11 cellular contexts compared by ENCODE assay signal in genomic region chr17:49498037-49498615, GRCh38. TPM values are rescaled to one million over a fixed set of nuclear protein-coding genes. Genes with fewer than 3 reads are reported as not detected.
DNase-seq lines count a peak whose midpoint lies in the region; ATAC-seq and TF ChIP-seq lines count a peak whose summit lies in the region.
"Had no signal": no experiment of that assay in that cellular context is flagged by ENCODE, and none has a peak within 500 bp of the region (broad histone marks: within the 10 kb centered on the region; RNA-seq: fewer than 3 reads in every experiment).

No MANE protein-coding gene starts in this region.

- no peak overlapping the region for H2BK120ac ChIP-seq in H9 (ENCODE audit: low read depth, low read length, poor library complexity, severe bottlenecking)

- H3K4ac ChIP-seq in H9 (ENCODE audit: low read depth, low read length) = no peak overlapping the region

- H2BK12ac ChIP-seq in H9 (ENCODE audit: insufficient read length, low read depth, low read length) = no peak overlapping the region

- H3K27ac ChIP-seq in H9 (ENCODE audit: insufficient read length, low read depth, low read length) = no peak overlapping the region
- H3K27ac ChIP-seq in mammary epithelial cell (ENCODE audit: insufficient read depth, low read depth, low read length) = no peak overlapping the region
- no peak overlapping the region for H3K27ac ChIP-seq in naive thymus-derived CD4-positive, alpha-beta T cell (ENCODE audit: low read depth, low read length)
- H3K27ac ChIP-seq: KMS-11 had no signal

- no peak overlapping the region for H4K5ac ChIP-seq in H9 (ENCODE audit: insufficient read length, low read depth, low read length)

- H3K4me3 Mint-ChIP-seq in H9 = peak overlapping the region; percentile 68 to 95
- peak overlapping the region in 9 of 10 donors; percentile 47 to 90 (median 71) for H3K4me3 Mint-ChIP-seq in naive thymus-derived CD4-positive, alpha-beta T cell

- BruUV-seq in mammary epithelial cell (replicated peaks; lab: Mats Ljungman, UMichigan) = no TSS peak

- no peak overlapping the region for H3K18ac ChIP-seq in H9 (ENCODE audit: insufficient read length, low read depth, low read length)

- H3K9me3 Mint-ChIP-seq in H9 = no peaks in the 10 kb centered on the region; a peak in 1 of 5 replicates
- H3K9me3 Mint-ChIP-seq in naive thymus-derived CD4-positive, alpha-beta T cell = no peaks in the 10 kb centered on the region

- no peak overlapping the region for H4K91ac ChIP-seq in H9 (ENCODE audit: insufficient read length, low read depth, low read length)

- no peak for ATAC-seq in naive thymus-derived CD4-positive, alpha-beta T cell
- ATAC-seq in GM21576 (IDR thresholded peaks at IDR 0.05; ENCODE audit: unreplicated experiment) = no peak
- no peak for ATAC-seq in GM21390 (IDR thresholded peaks at IDR 0.05; ENCODE audit: unreplicated experiment)
- ATAC-seq in GM19328 (IDR thresholded peaks at IDR 0.05; ENCODE audit: unreplicated experiment) = no peak
- ATAC-seq in HG03565 (IDR thresholded peaks at IDR 0.05; ENCODE audit: unreplicated experiment) = no peak

- H4K8ac ChIP-seq in H9 (replicated peaks; ENCODE audit: insufficient read length, low read depth, low read length) = no peak overlapping the region

- no peaks in the 10 kb centered on the region for H3K79me1 ChIP-seq in H9 (ENCODE audit: insufficient read depth, low read depth, low read length, poor library complexity, severe bottlenecking)

- DNase-seq in ACHN (peak; percentile 23), H9 (peak; percentile 78), mammary epithelial cell (no peak)
- DNase-seq in naive thymus-derived CD4-positive, alpha-beta T cell = no peak
- DNase-seq: DND-41 had no signal

- H3K27me3 ChIP-seq in H9 (ENCODE audit: insufficient read depth, low read length) (peaks cover 9% of the 10 kb centered on the region), mammary epithelial cell (ENCODE audit: insufficient read depth, low read length) (no peaks in the 10 kb centered on the region)
- H3K27me3 ChIP-seq in naive thymus-derived CD4-positive, alpha-beta T cell (ENCODE audit: control insufficient read depth in 2 of 2, insufficient read depth in 2 of 2, low read length in 2 of 2) = peaks cover 5 to 35% of the 10 kb centered on the region in 2 donors
- H3K27me3 ChIP-seq: ascending aorta had no signal

- H4K20me1 ChIP-seq in H9 (ENCODE audit: control insufficient read depth, insufficient read depth, insufficient read length) (no peaks in the 10 kb centered on the region), mammary epithelial cell (ENCODE audit: insufficient read depth, low read length) (no peaks in the 10 kb centered on the region)

- H3K9me3 ChIP-seq in H9 (ENCODE audit: control insufficient read depth, low read depth, low read length) = no peaks in the 10 kb centered on the region
- no peaks in the 10 kb centered on the region for H3K9me3 ChIP-seq in mammary epithelial cell (replicated peaks; ENCODE audit: insufficient read depth, low read length)
- H3K9me3 ChIP-seq in naive thymus-derived CD4-positive, alpha-beta T cell (ENCODE audit: control insufficient read depth in 2 of 3, low read length in 3 of 3) = no peaks in the 10 kb centered on the region
- H3K9me3 ChIP-seq: ascending aorta had no signal

- no peak overlapping the region for H3K9ac ChIP-seq in H9 (ENCODE audit: extremely low read depth, insufficient read length, low read length)
- no peak overlapping the region for H3K9ac ChIP-seq in mammary epithelial cell (ENCODE audit: insufficient read depth, low read length)
- H3K9ac ChIP-seq: KMS-11 had no signal

- H3K4me1 ChIP-seq in H9 (ENCODE audit: insufficient read depth, low read length) = peaks cover 3% of the 10 kb centered on the region; the same call in 1 of the 2 replicates
- H3K4me1 ChIP-seq in mammary epithelial cell (ENCODE audit: insufficient read depth, low read length) = peaks cover 36% of the 10 kb centered on the region
- H3K4me1 ChIP-seq in naive thymus-derived CD4-positive, alpha-beta T cell (ENCODE audit: control insufficient read depth in 2 of 2, insufficient read depth in 2 of 2, low read length in 2 of 2) = peaks cover 27 to 29% of the 10 kb centered on the region in 2 donors

- no peak overlapping the region for H2BK5ac ChIP-seq in H9 (ENCODE audit: insufficient read length, low read length)

- no peaks in the 10 kb centered on the region for H3K36me3 ChIP-seq in mammary epithelial cell (ENCODE audit: insufficient read depth, low read length)
- no peaks in the 10 kb centered on the region for H3K36me3 ChIP-seq in naive thymus-derived CD4-positive, alpha-beta T cell (ENCODE audit: control insufficient read depth in 2 of 3, insufficient read depth in 3 of 3, low read length in 3 of 3)
- H3K36me3 ChIP-seq: ascending aorta had no signal

- TF ChIP-seq CTCF in H9 (conservative IDR thresholded peaks at IDR 0.05) = peak; percentile 59
- TF ChIP-seq CTCF in mammary epithelial cell (conservative IDR thresholded peaks at IDR 0.05 in 1 of 2, IDR thresholded peaks at IDR 0.05 in 1 of 2; ENCODE audit: extremely low read depth in 1 of 2, insufficient read depth in 1 of 2, low read depth in 1 of 2, low read length in 2 of 2) = peak; percentile 9 to 40

- WGBS in H9 (ENCODE audit: extremely low coverage, insufficient read length, low lambda C conversion rate) = no CpG with 5 or more reads among the region's 12 CpGs
- 46% methylated on average over 11 of the region's 12 CpGs for WGBS in mammary epithelial cell (ENCODE audit: low coverage, missing lambda C conversion rate)

- dilution Hi-C loops in mammary epithelial cell (cut with HindIII; ENCODE audit: low sequenced_read_pairs) = no loop called here

- H2AK5ac ChIP-seq in H9 (ENCODE audit: insufficient read length, low read length) = no peak overlapping the region

- H3K79me2 ChIP-seq in H9 (ENCODE audit: insufficient read depth, low read length) (no peaks in the 10 kb centered on the region), mammary epithelial cell (ENCODE audit: insufficient read depth, low read length) (peaks cover 5% of the 10 kb centered on the region)

- no peak overlapping the region for H3T11ph ChIP-seq in H9 (ENCODE audit: low read length)

- H3K4me1 Mint-ChIP-seq in H9 = peaks cover 39 to 50% of the 10 kb centered on the region in 2 experiments
- H3K4me1 Mint-ChIP-seq in naive thymus-derived CD4-positive, alpha-beta T cell = peaks cover 0 to 23% (median 22%) of the 10 kb centered on the region in 7 donors

- POLR2A ChIA-PET in naive thymus-derived CD4-positive, alpha-beta T cell (lab: Charles Lee) = interaction anchor here (0.6 kb wide), 1 partner anchor 1354 kb away, joined by 3 read pairs; no protein-coding TSS in a partner anchor

- H3K56ac ChIP-seq in H9 (ENCODE audit: insufficient read length, low read depth, low read length) = no peak overlapping the region

- H3K27me3 Mint-ChIP-seq in H9 (ENCODE audit: low read depth) = peaks cover 83% of the 10 kb centered on the region
- peaks cover 46 to 82% (median 49%) of the 10 kb centered on the region in 5 donors for H3K27me3 Mint-ChIP-seq in naive thymus-derived CD4-positive, alpha-beta T cell

- intact Hi-C loops in mammary epithelial cell (cut with micrococcal nuclease) = no loop called here
- intact Hi-C loops in naive thymus-derived CD4-positive, alpha-beta T cell (cut with micrococcal nuclease) = loop anchor here (5.0 kb wide), 2 partner anchors 199 to 469 kb away; partner anchors contain the start of gene DLX4 (in 2 of the 2)

- peak overlapping the region; percentile 60 for H3K4me2 ChIP-seq in H9 (ENCODE audit: insufficient read depth, insufficient read length, low read length)
- peak overlapping the region; percentile 97 for H3K4me2 ChIP-seq in mammary epithelial cell (ENCODE audit: insufficient read depth, low read depth, low read length)
- H3K4me2 ChIP-seq: KMS-11 had no signal

- no peaks in the 10 kb centered on the region; a peak in 1 of 7 replicates for H3K36me3 Mint-ChIP-seq in H9 (ENCODE audit: insufficient read depth in 1 of 3, low read depth in 3 of 3)
- H3K36me3 Mint-ChIP-seq in naive thymus-derived CD4-positive, alpha-beta T cell = no peaks in the 10 kb centered on the region

- CTCF ChIA-PET in mammary epithelial cell (lab: Charles Lee; ENCODE audit: low non-redundant PET) = interaction anchor here (0.9 kb wide), 1 partner anchor 35 kb away, joined by 3 read pairs; no protein-coding TSS in a partner anchor
- CTCF ChIA-PET in naive thymus-derived CD4-positive, alpha-beta T cell (lab: Charles Lee) = interaction anchor here (2.3 to 2.4 kb wide), 2 partner anchors 59 to 90 kb away, joined by 6 to 8 read pairs; no protein-coding TSS in a partner anchor

- no peak overlapping the region for H2AFZ ChIP-seq in H9 (ENCODE audit: low read length)
- peak overlapping the region; percentile 84 for H2AFZ ChIP-seq in mammary epithelial cell (ENCODE audit: low read depth, low read length)

- no peak overlapping the region for H2BK15ac ChIP-seq in H9 (ENCODE audit: low read depth, low read length)

- peak overlapping the region; percentile 60 to 79 (median 63) for H3K4me3 ChIP-seq in mammary epithelial cell (replicated peaks in 1 of 3; ENCODE audit: insufficient read depth in 1 of 3, low read depth in 2 of 3, low read length in 3 of 3)
- H3K4me3 ChIP-seq in naive thymus-derived CD4-positive, alpha-beta T cell (ENCODE audit: low read length) = no peak overlapping the region

- H3K23ac ChIP-seq in H9 (ENCODE audit: insufficient read length, low read depth, low read length) = no peak overlapping the region

- no peak overlapping the region for H2BK20ac ChIP-seq in H9 (ENCODE audit: low read depth, low read length, poor library complexity, severe bottlenecking)

- H3K27ac Mint-ChIP-seq in H9 = no peak overlapping the region
- H3K27ac Mint-ChIP-seq in naive thymus-derived CD4-positive, alpha-beta T cell = peak overlapping the region in 1 of 9 donors; percentile 32

- H3K23me2 ChIP-seq in H9 (ENCODE audit: insufficient read length, low read depth, low read length, poor library complexity, severe bottlenecking) = peaks cover 26% of the 10 kb centered on the region

- in situ Hi-C loops in ACHN (cut with HindIII; ENCODE audit: low pct_ligation_motif_present, low pct_unique_long_range_greater_than_20kb, low sequenced_read_pairs) (no loop called here), mammary epithelial cell (cut with MboI; ENCODE audit: low sequenced_read_pairs in 2 of 2) (loop anchor here (5.0 to 10.0 kb wide), 3 partner anchors 49 to 63 kb away; no protein-coding TSS in a partner anchor)

- H3K14ac ChIP-seq in H9 (ENCODE audit: insufficient read depth, low read length) = no peak overlapping the region

RNA-seq across cellular contexts. Expression of gene NGFR, which starts 3.0 kb away (rescaled TPM):
- total RNA-seq in H9 (2021) = 9.6 and 10.9 TPM in 2 replicates
- total RNA-seq in mammary epithelial cell = 10 to 100 TPM; 16.3 to 25.5 TPM
- polyA plus RNA-seq in mammary epithelial cell = 33.5 TPM
- 17.4 TPM for polyA minus RNA-seq in mammary epithelial cell
- total RNA-seq in naive thymus-derived CD4-positive, alpha-beta T cell = under 1 TPM in 3 of 5 experiments, not detected in 2; 0.07 to 0.17 (median 0.16) TPM
- polyA plus RNA-seq in naive thymus-derived CD4-positive, alpha-beta T cell = not detected

Comparison
In these comparisons a context has a peak if more than half of its experiments do, and no peak if none do; other contexts are left out.
1. DNase-seq: peak in ACHN (single experiment) and H9 (single experiment); none in mammary epithelial cell (single experiment) and naive thymus-derived CD4-positive, alpha-beta T cell (0 of 9).